1 cellular context compared by ENCODE assay signal in the genomic region with DNA sequence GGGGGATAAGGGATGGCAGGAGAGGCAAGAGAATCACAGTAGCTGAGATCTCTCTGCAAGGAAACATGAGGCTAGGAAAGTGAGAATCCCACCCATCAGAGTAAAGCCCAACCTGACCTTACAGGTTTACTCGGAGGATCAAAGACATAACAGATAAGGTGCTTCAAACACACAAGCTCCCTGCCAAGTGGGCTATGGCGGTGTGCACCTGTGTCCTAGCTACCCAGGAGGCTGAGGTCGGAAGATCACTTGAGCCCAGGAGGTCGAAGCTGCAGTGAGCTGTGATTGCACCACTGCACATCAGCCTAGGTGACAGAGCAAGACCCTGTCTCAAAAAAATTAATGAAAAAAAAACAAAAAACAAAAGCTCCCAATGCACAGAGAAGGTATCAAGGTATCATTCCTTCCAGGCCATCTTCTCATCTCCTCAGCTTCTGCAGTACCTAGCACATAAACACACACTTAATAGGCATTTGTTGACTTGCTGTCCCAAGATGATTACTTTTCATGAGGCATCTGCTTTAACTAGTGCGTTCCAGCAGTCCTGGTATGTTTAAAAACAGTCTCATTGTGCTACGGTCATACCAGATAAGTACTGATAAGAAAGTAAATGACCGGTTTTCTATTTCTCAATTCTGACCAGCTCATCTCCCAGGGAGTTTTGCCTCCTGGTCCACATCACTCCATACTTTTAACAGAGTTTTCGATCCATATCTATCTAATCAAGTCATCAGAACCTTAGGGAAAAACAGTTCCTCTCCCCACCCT.
TF ChIP-seq lines count a peak whose summit lies in the region.

No MANE protein-coding gene starts in this region.

TF ChIP-seq in GM23338, 12 proteins besides CTCF, POLR2A, EP300 and RAD21 (continued from another document):
- no peak for TF ChIP-seq EZH2 (IDR thresholded peaks at IDR 0.05; ENCODE audit: low read depth, unreplicated experiment)
- TF ChIP-seq, protein P1, sequence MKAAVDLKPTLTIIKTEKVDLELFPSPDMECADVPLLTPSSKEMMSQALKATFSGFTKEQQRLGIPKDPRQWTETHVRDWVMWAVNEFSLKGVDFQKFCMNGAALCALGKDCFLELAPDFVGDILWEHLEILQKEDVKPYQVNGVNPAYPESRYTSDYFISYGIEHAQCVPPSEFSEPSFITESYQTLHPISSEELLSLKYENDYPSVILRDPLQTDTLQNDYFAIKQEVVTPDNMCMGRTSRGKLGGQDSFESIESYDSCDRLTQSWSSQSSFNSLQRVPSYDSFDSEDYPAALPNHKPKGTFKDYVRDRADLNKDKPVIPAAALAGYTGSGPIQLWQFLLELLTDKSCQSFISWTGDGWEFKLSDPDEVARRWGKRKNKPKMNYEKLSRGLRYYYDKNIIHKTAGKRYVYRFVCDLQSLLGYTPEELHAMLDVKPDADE (IDR thresholded peaks at IDR 0.05), result no peak
- no peak for TF ChIP-seq ZNF331 (CRISPR knock-in tag; IDR thresholded peaks at IDR 0.05; ENCODE audit: low read depth)
- TF ChIP-seq NANOG (IDR thresholded peaks at IDR 0.05; ENCODE audit: borderline replicate concordance), result no peak
- TF ChIP-seq ZNF114 (CRISPR knock-in tag; IDR thresholded peaks at IDR 0.05), result no peak
- no peak for TF ChIP-seq REST (IDR thresholded peaks at IDR 0.05; ENCODE audit: unreplicated experiment)
- no peak for TF ChIP-seq STAT1 (IDR thresholded peaks at IDR 0.05; ENCODE audit: unreplicated experiment)
TF ChIP-seq in GM23338: peak in this region for 0.
